Comparison of ENCODE assay signal across 1 cellular context in genomic region chr11:61921446-61921845, GRCh38.
A peak's percentile ranks its signal among the peaks of the same experiment; 100 is the strongest.
TF ChIP-seq lines count a peak whose summit lies in the region.

No MANE protein-coding gene starts in this region.

TF ChIP-seq in K562, 482 proteins besides CTCF, POLR2A, EP300 and RAD21:
- TF ChIP-seq BCOR (IDR thresholded peaks at IDR 0.05) (peak; percentile 31; the same call in 1 of the 2 replicates), MED1 (CRISPR knock-in tag; IDR thresholded peaks at IDR 0.05; ENCODE audit: borderline replicate concordance) (no peak)
TF ChIP-seq in K562: peak in this region for 1.
